1 cellular context compared by ENCODE assay signal in the genomic region with DNA sequence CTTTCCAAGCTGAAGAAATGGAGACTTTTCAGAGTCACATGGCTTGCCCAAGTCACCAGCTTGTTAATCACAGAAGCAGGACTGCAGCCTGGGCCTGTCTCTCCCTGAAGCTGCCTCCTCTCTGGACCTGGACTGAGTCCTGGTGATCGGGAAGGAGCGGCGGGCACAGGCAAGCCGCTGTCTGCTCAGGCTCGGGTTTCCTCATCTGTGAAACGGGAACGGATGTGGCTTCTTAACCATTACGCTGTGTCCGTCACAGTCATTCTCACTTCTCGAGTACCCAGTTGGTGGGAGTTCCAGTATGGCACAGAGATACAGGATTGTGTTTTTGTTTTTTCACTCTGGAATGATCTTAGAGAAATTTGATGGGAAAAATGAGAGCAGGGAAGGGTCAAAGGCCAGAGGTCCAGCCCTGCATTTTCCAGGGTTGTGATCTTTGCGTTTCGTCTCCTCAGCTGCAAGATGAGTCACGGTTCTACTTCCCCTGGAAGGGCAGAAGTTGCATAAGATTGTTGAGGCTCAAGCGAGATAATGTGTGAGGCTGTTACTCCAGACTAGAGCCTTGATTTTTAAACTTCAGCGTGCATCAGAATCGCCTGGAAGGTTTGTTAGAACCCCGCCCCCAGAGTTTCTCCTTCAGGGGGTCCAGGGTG.
TF ChIP-seq lines count a peak whose summit lies in the region.

No MANE protein-coding gene starts in this region.

TF ChIP-seq in K562, 482 proteins besides CTCF, POLR2A, EP300 and RAD21 (continued from another document and continues in another):
- TF ChIP-seq, protein P1, sequence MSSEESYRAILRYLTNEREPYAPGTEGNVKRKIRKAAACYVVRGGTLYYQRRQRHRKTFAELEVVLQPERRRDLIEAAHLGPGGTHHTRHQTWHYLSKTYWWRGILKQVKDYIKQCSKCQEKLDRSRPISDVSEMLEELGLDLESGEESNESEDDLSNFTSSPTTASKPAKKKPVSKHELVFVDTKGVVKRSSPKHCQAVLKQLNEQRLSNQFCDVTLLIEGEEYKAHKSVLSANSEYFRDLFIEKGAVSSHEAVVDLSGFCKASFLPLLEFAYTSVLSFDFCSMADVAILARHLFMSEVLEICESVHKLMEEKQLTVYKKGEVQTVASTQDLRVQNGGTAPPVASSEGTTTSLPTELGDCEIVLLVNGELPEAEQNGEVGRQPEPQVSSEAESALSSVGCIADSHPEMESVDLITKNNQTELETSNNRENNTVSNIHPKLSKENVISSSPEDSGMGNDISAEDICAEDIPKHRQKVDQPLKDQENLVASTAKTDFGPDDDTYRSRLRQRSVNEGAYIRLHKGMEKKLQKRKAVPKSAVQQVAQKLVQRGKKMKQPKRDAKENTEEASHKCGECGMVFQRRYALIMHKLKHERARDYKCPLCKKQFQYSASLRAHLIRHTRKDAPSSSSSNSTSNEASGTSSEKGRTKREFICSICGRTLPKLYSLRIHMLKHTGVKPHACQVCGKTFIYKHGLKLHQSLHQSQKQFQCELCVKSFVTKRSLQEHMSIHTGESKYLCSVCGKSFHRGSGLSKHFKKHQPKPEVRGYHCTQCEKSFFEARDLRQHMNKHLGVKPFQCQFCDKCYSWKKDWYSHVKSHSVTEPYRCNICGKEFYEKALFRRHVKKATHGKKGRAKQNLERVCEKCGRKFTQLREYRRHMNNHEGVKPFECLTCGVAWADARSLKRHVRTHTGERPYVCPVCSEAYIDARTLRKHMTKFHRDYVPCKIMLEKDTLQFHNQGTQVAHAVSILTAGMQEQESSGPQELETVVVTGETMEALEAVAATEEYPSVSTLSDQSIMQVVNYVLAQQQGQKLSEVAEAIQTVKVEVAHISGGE (CRISPR knock-in tag; IDR thresholded peaks at IDR 0.05) = no peak
- TF ChIP-seq NR1H2 (CRISPR knock-in tag; IDR thresholded peaks at IDR 0.05) (no peak), XRCC5 (IDR thresholded peaks at IDR 0.05; ENCODE audit: low read depth, low read length) (no peak), CBX1 (IDR thresholded peaks at IDR 0.05; ENCODE audit: low read depth) (no peak), CEBPB (tag; IDR thresholded peaks at IDR 0.05) (peak; percentile 92), POLR2G (IDR thresholded peaks at IDR 0.05; ENCODE audit: low read depth, low read length) (no peak), CHD4 (IDR thresholded peaks at IDR 0.05; ENCODE audit: insufficient read depth, insufficient replicate concordance, low read depth, low read length, poor library complexity, severe bottlenecking) (no peak), TAL1 (IDR thresholded peaks at IDR 0.05) (peak; percentile 13; the same call in 1 of the 2 replicates), ZNF133 (CRISPR knock-in tag; IDR thresholded peaks at IDR 0.05) (no peak), PHB (CRISPR knock-in tag; IDR thresholded peaks at IDR 0.05) (no peak), ZKSCAN8 (CRISPR knock-in tag; IDR thresholded peaks at IDR 0.05) (no peak), ZNF274 (IDR thresholded peaks at IDR 0.05; ENCODE audit: borderline replicate concordance, low read depth, low read length) (no peak), ZNF764 (CRISPR knock-in tag; IDR thresholded peaks at IDR 0.05; ENCODE audit: low read depth) (no peak), OTX1 (CRISPR knock-in tag; IDR thresholded peaks at IDR 0.05) (no peak), SIN3A (IDR thresholded peaks at IDR 0.05; ENCODE audit: borderline replicate concordance in 2 of 2, control insufficient read depth in 1 of 2, low read depth in 2 of 2, low read length in 2 of 2) (no peak), SMAD1 (IDR thresholded peaks at IDR 0.05; ENCODE audit: low read depth, low read length, partially characterized antibody) (peak; percentile 57), NEUROD1 (IDR thresholded peaks at IDR 0.05; ENCODE audit: borderline replicate concordance, low read depth, low read length, partially characterized antibody) (no peak), ZFP36 (IDR thresholded peaks at IDR 0.05; ENCODE audit: low read depth, low read length, partially characterized antibody) (peak; percentile 18), SIN3B (IDR thresholded peaks at IDR 0.05; ENCODE audit: low read depth) (no peak), RBM34 (IDR thresholded peaks at IDR 0.05; ENCODE audit: borderline replicate concordance, insufficient read depth, low read length) (no peak), RFX1 (IDR thresholded peaks at IDR 0.05) (no peak)
- TF ChIP-seq, protein P2, sequence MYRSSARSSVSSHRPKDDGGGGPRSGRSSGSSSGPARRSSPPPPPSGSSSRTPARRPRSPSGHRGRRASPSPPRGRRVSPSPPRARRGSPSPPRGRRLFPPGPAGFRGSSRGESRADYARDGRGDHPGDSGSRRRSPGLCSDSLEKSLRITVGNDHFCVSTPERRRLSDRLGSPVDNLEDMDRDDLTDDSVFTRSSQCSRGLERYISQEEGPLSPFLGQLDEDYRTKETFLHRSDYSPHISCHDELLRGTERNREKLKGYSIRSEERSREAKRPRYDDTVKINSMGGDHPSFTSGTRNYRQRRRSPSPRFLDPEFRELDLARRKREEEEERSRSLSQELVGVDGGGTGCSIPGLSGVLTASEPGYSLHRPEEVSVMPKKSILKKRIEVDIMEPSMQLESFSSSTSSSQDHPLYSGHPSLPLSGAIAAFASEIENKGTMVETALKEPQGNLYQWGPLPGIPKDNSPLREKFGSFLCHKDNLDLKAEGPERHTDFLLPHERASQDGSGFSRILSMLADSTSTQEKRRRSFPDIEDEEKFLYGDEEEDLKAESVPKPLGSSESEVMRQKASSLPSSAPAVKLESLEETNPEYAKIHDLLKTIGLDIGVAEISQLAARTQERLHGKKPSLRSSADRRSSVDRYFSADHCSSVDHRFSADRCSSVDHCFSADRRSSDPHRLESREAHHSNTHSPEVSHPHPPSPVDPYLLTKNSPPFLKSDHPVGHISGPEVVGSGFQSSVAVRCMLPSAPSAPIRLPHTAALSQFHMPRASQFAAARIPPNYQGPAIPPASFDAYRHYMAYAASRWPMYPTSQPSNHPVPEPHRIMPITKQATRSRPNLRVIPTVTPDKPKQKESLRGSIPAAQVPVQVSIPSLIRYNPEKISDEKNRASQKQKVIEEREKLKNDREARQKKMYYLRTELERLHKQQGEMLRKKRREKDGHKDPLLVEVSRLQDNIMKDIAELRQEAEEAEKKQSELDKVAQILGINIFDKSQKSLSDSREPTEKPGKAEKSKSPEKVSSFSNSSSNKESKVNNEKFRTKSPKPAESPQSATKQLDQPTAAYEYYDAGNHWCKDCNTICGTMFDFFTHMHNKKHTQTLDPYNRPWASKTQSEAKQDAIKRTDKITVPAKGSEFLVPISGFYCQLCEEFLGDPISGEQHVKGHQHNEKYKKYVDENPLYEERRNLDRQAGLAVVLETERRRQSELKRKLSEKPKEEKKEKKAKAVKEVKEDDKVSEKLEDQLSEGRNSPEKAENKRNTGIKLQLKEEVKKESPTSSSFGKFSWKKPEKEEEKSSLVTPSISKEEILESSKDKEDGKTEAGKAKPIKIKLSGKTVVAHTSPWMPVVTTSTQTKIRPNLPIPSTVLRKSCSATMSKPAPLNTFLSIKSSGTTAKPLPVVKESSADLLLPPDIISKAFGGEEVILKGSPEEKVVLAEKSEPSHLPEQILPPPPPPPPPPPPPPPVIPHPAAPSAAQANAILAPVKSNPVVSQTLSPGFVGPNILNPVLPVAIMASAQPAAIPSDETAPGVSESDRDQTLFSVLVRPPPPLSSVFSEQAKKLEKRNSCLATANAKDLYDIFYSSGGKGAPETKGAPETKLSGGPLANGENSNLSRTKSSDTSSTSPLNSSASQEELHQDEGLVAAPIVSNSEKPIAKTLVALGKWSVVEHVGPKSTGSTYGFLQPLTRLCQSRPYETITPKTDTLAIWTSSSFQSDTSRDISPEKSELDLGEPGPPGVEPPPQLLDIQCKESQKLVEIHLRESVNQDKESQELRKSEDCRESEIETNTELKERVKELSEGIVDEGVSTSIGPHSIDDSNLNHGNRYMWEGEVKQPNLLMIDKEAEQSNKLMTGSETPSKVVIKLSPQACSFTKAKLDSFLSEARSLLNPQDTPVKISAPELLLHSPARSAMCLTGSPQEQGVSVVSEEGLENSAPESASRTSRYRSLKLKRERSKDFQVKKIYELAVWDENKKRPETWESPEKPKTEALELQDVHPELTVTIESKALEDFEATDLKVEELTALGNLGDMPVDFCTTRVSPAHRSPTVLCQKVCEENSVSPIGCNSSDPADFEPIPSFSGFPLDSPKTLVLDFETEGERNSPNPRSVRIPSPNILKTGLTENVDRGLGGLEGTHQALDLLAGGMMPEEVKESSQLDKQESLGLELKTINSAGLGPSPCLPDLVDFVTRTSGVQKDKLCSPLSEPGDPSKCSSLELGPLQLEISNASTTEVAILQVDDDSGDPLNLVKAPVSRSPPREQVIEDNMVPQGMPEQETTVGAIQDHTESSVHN (IDR thresholded peaks at IDR 0.05; ENCODE audit: borderline replicate concordance in 1 of 2, low read depth in 1 of 2) = peak in 1 of 2 experiments; percentile 80; a peak in 1 of 4 replicates
- TF ChIP-seq, protein P3, sequence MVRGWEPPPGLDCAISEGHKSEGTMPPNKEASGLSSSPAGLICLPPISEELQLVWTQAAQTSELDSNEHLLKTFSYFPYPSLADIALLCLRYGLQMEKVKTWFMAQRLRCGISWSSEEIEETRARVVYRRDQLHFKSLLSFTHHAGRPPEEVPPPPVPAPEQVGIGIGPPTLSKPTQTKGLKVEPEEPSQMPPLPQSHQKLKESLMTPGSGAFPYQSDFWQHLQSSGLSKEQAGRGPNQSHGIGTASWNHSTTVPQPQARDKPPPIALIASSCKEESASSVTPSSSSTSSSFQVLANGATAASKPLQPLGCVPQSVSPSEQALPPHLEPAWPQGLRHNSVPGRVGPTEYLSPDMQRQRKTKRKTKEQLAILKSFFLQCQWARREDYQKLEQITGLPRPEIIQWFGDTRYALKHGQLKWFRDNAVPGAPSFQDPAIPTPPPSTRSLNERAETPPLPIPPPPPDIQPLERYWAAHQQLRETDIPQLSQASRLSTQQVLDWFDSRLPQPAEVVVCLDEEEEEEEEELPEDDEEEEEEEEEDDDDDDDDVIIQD (CRISPR knock-in tag; IDR thresholded peaks at IDR 0.05) = no peak
- TF ChIP-seq, protein P4, sequence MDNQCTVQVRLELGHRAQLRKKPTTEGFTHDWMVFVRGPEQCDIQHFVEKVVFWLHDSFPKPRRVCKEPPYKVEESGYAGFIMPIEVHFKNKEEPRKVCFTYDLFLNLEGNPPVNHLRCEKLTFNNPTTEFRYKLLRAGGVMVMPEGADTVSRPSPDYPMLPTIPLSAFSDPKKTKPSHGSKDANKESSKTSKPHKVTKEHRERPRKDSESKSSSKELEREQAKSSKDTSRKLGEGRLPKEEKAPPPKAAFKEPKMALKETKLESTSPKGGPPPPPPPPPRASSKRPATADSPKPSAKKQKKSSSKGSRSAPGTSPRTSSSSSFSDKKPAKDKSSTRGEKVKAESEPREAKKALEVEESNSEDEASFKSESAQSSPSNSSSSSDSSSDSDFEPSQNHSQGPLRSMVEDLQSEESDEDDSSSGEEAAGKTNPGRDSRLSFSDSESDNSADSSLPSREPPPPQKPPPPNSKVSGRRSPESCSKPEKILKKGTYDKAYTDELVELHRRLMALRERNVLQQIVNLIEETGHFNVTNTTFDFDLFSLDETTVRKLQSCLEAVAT (IDR thresholded peaks at IDR 0.05) = no peak
- TF ChIP-seq, protein P5, sequence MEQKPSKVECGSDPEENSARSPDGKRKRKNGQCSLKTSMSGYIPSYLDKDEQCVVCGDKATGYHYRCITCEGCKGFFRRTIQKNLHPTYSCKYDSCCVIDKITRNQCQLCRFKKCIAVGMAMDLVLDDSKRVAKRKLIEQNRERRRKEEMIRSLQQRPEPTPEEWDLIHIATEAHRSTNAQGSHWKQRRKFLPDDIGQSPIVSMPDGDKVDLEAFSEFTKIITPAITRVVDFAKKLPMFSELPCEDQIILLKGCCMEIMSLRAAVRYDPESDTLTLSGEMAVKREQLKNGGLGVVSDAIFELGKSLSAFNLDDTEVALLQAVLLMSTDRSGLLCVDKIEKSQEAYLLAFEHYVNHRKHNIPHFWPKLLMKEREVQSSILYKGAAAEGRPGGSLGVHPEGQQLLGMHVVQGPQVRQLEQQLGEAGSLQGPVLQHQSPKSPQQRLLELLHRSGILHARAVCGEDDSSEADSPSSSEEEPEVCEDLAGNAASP (IDR thresholded peaks at IDR 0.05) = no peak
- TF ChIP-seq, protein P6, sequence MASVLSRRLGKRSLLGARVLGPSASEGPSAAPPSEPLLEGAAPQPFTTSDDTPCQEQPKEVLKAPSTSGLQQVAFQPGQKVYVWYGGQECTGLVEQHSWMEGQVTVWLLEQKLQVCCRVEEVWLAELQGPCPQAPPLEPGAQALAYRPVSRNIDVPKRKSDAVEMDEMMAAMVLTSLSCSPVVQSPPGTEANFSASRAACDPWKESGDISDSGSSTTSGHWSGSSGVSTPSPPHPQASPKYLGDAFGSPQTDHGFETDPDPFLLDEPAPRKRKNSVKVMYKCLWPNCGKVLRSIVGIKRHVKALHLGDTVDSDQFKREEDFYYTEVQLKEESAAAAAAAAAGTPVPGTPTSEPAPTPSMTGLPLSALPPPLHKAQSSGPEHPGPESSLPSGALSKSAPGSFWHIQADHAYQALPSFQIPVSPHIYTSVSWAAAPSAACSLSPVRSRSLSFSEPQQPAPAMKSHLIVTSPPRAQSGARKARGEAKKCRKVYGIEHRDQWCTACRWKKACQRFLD (CRISPR knock-in tag; IDR thresholded peaks at IDR 0.05) = no peak
- TF ChIP-seq, protein P7, sequence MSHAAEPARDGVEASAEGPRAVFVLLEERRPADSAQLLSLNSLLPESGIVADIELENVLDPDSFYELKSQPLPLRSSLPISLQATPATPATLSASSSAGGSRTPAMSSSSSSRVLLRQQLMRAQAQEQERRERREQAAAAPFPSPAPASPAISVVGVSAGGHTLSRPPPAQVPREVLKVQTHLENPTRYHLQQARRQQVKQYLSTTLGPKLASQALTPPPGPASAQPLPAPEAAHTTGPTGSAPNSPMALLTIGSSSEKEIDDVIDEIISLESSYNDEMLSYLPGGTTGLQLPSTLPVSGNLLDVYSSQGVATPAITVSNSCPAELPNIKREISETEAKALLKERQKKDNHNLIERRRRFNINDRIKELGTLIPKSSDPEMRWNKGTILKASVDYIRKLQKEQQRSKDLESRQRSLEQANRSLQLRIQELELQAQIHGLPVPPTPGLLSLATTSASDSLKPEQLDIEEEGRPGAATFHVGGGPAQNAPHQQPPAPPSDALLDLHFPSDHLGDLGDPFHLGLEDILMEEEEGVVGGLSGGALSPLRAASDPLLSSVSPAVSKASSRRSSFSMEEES (CRISPR knock-in tag; IDR thresholded peaks at IDR 0.05) = no peak
- TF ChIP-seq, protein P8, sequence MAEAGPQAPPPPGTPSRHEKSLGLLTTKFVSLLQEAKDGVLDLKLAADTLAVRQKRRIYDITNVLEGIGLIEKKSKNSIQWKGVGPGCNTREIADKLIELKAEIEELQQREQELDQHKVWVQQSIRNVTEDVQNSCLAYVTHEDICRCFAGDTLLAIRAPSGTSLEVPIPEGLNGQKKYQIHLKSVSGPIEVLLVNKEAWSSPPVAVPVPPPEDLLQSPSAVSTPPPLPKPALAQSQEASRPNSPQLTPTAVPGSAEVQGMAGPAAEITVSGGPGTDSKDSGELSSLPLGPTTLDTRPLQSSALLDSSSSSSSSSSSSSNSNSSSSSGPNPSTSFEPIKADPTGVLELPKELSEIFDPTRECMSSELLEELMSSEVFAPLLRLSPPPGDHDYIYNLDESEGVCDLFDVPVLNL (CRISPR knock-in tag; IDR thresholded peaks at IDR 0.05; ENCODE audit: low read depth) = no peak
- TF ChIP-seq, protein P9, sequence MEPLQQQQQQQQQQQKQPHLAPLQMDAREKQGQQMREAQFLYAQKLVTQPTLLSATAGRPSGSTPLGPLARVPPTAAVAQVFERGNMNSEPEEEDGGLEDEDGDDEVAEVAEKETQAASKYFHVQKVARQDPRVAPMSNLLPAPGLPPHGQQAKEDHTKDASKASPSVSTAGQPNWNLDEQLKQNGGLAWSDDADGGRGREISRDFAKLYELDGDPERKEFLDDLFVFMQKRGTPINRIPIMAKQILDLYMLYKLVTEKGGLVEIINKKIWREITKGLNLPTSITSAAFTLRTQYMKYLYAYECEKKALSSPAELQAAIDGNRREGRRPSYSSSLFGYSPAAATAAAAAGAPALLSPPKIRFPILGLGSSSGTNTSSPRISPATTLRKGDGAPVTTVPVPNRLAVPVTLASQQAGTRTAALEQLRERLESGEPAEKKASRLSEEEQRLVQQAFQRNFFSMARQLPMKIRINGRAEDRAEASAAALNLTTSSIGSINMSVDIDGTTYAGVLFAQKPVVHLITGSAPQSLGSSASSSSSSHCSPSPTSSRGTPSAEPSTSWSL (CRISPR knock-in tag; IDR thresholded peaks at IDR 0.05; ENCODE audit: borderline replicate concordance) = no peak
